In genomic region chr11:85712953-85713352, GRCh38 we compare ENCODE assay signal across 24 cellular contexts. TPM values are rescaled to one million over a fixed set of nuclear protein-coding genes. Genes with fewer than 3 reads are reported as not detected.
"Had no signal": no experiment of that assay in that cellular context is flagged by ENCODE, and none has a peak within 500 bp of the region (broad histone marks: within the 10 kb centered on the region; RNA-seq: fewer than 3 reads in every experiment).

No MANE protein-coding gene starts in this region.

- H3K9me3 ChIP-seq: esophagus muscularis mucosa, heart right ventricle, upper lobe of right lung had no signal

- H3K27ac ChIP-seq: esophagus muscularis mucosa, heart right ventricle, upper lobe of right lung had no signal

- H3K4me1 ChIP-seq: esophagus muscularis mucosa, upper lobe of right lung had no signal

- H3K27me3 ChIP-seq: esophagus muscularis mucosa, heart right ventricle, upper lobe of right lung had no signal

- H3K36me3 ChIP-seq: esophagus muscularis mucosa, upper lobe of right lung had no signal

- DNase-seq: activated CD4-positive, alpha-beta T cell treated with anti-CD3 and anti-CD28 coated beads for 1 hour; activated CD8-positive, alpha-beta memory T cell treated with anti-CD3 and anti-CD28 coated beads for 24 hours; activated CD8-positive, alpha-beta memory T cell treated with anti-CD3 and anti-CD28 coated beads, Interleukin-2, amount 50 U/mL, for 4 hours; activated T-cell treated with anti-CD3 and anti-CD28 coated beads, Interleukin-2, amount 50 U/mL, for 24 hours; aorta; central memory CD4-positive, alpha-beta T cell; effector memory CD4-positive, alpha-beta T cell; heart right ventricle; islet precursor cell; midbrain; natural killer cell; stimulated activated CD4-positive, alpha-beta T cell treated with anti-CD3 and anti-CD28 coated beads, Interleukin-4, amount 100 ng/mL, for 24 hours; stimulated activated naive CD8-positive, alpha-beta T cell treated with anti-CD3 and anti-CD28 coated beads, Interleukin-15, Interleukin-2, amounts not matched to agents 100 U/mL and 50 U/mL, for 24 hours; T-helper 9 cell; upper lobe of right lung had no signal

- H3K4me3 ChIP-seq: esophagus muscularis mucosa, heart right ventricle, lung, upper lobe of right lung had no signal

- FAIRE-seq: colon, endothelial cell of umbilical vein had no signal

RNA-seq across cellular contexts. Expression of gene CCDC89, which starts 27.0 kb away (rescaled TPM):
- total RNA-seq: activated naive CD4-positive, alpha-beta T cell treated with anti-CD3 and anti-CD28 coated beads, Interleukin-2, amount 50 U/mL, for 72 hours; activated T-helper 17 cell treated with anti-CD3 and anti-CD28 coated beads, Interleukin-2, amount 50 U/mL, for 72 hours; dermis microvascular lymphatic vessel endothelial cell; endothelial cell of umbilical vein; osteocyte; progenitor cell of endocrine pancreas had no signal
- polyA plus RNA-seq: endothelial cell of umbilical vein had no signal
